ENCODE assay signal across 31 cellular contexts in genomic region chr11:14655435-14655834, GRCh38.
"Had no signal": no experiment of that assay in that cellular context is flagged by ENCODE, and none has a peak within 500 bp of the region (broad histone marks: within the 10 kb centered on the region; RNA-seq: fewer than 3 reads in every experiment).

No MANE protein-coding gene starts in this region.

- H3K9me3 Mint-ChIP-seq: activated CD4-positive, alpha-beta memory T cell treated with anti-CD3 and anti-CD28 coated beads, Interleukin-2, amount 10 ng/mL, durations not matched to agents 7 days and 5 days; stimulated activated effector memory CD8-positive, alpha-beta T cell treated with anti-CD3 and anti-CD28 coated beads, Interleukin-12 subunit alpha, Interleukin-12 subunit beta, amount 100 ng/mL, for 72 hours; T-cell had no signal

- H3K4me3 Mint-ChIP-seq: activated CD4-positive, alpha-beta memory T cell treated with anti-CD3 and anti-CD28 coated beads, Interleukin-2, amount 10 ng/mL, durations not matched to agents 7 days and 5 days; activated CD4-positive, alpha-beta T cell treated with anti-CD3 and anti-CD28 coated beads, Interleukin-2, amount 10 ng/mL, durations not matched to agents 7 days and 5 days; activated CD8-positive, alpha-beta memory T cell treated with anti-CD3 and anti-CD28 coated beads, Interleukin-2, amount 10 ng/mL, durations not matched to agents 7 days and 5 days; activated naive CD4-positive, alpha-beta T cell treated with anti-CD3 and anti-CD28 coated beads, Interleukin-2, amount 10 ng/mL, durations not matched to agents 7 days and 5 days; stimulated activated effector memory CD8-positive, alpha-beta T cell treated with anti-CD3 and anti-CD28 coated beads, Interleukin-12 subunit alpha, Interleukin-12 subunit beta, amount 100 ng/mL, for 72 hours; T-cell had no signal

- H3K27ac Mint-ChIP-seq: activated CD4-positive, alpha-beta memory T cell treated with anti-CD3 and anti-CD28 coated beads, Interleukin-2, amount 10 ng/mL, durations not matched to agents 7 days and 5 days; activated CD4-positive, alpha-beta T cell treated with anti-CD3 and anti-CD28 coated beads, Interleukin-2, amount 10 ng/mL, durations not matched to agents 7 days and 5 days; activated CD8-positive, alpha-beta memory T cell treated with anti-CD3 and anti-CD28 coated beads, Interleukin-2, amount 10 ng/mL, durations not matched to agents 7 days and 5 days; activated naive CD4-positive, alpha-beta T cell treated with anti-CD3 and anti-CD28 coated beads, Interleukin-2, amount 10 ng/mL, durations not matched to agents 7 days and 5 days; stimulated activated effector memory CD8-positive, alpha-beta T cell treated with anti-CD3 and anti-CD28 coated beads, Interleukin-12 subunit alpha, Interleukin-12 subunit beta, amount 100 ng/mL, for 72 hours had no signal

- H3K4me1 ChIP-seq: adrenal gland, colonic mucosa, prostate gland, suprapubic skin, upper lobe of right lung had no signal

- H3K27me3 Mint-ChIP-seq: activated CD4-positive, alpha-beta memory T cell treated with anti-CD3 and anti-CD28 coated beads, Interleukin-2, amount 10 ng/mL, durations not matched to agents 7 days and 5 days; activated CD4-positive, alpha-beta T cell treated with anti-CD3 and anti-CD28 coated beads, Interleukin-2, amount 10 ng/mL, durations not matched to agents 7 days and 5 days; activated CD8-positive, alpha-beta memory T cell treated with anti-CD3 and anti-CD28 coated beads, Interleukin-2, amount 10 ng/mL, durations not matched to agents 7 days and 5 days; activated naive CD4-positive, alpha-beta T cell treated with anti-CD3 and anti-CD28 coated beads, Interleukin-2, amount 10 ng/mL, durations not matched to agents 7 days and 5 days; T-cell had no signal

- H3K4me3 ChIP-seq: adrenal gland, body of pancreas, colonic mucosa, mucosa of descending colon, pancreas, prostate gland, skin epidermis, stomach, suprapubic skin, tibial artery, upper lobe of right lung had no signal

- ATAC-seq: activated CD8-positive, alpha-beta memory T cell treated with anti-CD3 and anti-CD28 coated beads, Interleukin-2, amount 10 ng/mL, durations not matched to agents 7 days and 5 days; body of pancreas; left cardiac atrium; left ventricle myocardium superior; mucosa of descending colon; sciatic nerve; stimulated activated effector memory CD8-positive, alpha-beta T cell treated with anti-CD3 and anti-CD28 coated beads, Interleukin-12 subunit alpha, Interleukin-12 subunit beta, amount 100 ng/mL, for 72 hours; upper lobe of right lung had no signal

- DNase-seq: activated CD4-positive, alpha-beta memory T cell treated with anti-CD3 and anti-CD28 coated beads, Interleukin-2, amount 10 ng/mL, durations not matched to agents 7 days and 5 days; activated CD4-positive, alpha-beta T cell treated with anti-CD3 and anti-CD28 coated beads, Interleukin-2, amount 10 ng/mL, durations not matched to agents 7 days and 5 days; activated CD8-positive, alpha-beta memory T cell treated with anti-CD3 and anti-CD28 coated beads, Interleukin-2, amount 10 ng/mL, durations not matched to agents 7 days and 5 days; activated effector memory CD4-positive, alpha-beta T cell treated with anti-CD3 and anti-CD28 coated beads, Interleukin-2, amount 50 U/mL, for 16 hours; activated naive CD4-positive, alpha-beta T cell treated with anti-CD3 and anti-CD28 coated beads, Interleukin-2, amount 10 ng/mL, durations not matched to agents 7 days and 5 days; adrenal gland; aorta; body of pancreas; cerebellar nuclear complex; colonic mucosa; effector CD8-positive, alpha-beta T cell; islet precursor cell; left cardiac atrium; left ventricle myocardium superior; mucosa of descending colon; pancreas; retina; stimulated activated CD4-positive, alpha-beta T cell treated with anti-CD3 and anti-CD28 coated beads, Interleukin-12 subunit alpha, Interleukin-12 subunit beta, amount 100 ng/mL, for 4 hours; stimulated activated CD4-positive, alpha-beta T cell treated with anti-CD3 and anti-CD28 coated beads, Interleukin-4, amount 100 ng/mL, for 24 hours; stomach; T-cell; tibial artery; upper lobe of right lung had no signal

- H3K27ac ChIP-seq: adrenal gland, body of pancreas, colonic mucosa, epithelial cell of prostate, pancreas, prostate gland, skin epidermis, stomach, suprapubic skin, tibial artery, upper lobe of right lung, VCaP had no signal

- FAIRE-seq: frontal cortex had no signal

- H3K9me3 ChIP-seq: adrenal gland, body of pancreas, colonic mucosa, mucosa of descending colon, pancreas, prostate gland, stomach, suprapubic skin, tibial artery, upper lobe of right lung had no signal

- H3K27me3 ChIP-seq: adrenal gland, body of pancreas, colonic mucosa, pancreas, stomach, tibial artery, upper lobe of right lung had no signal

- H3K36me3 ChIP-seq: adrenal gland, colonic mucosa, pancreas, prostate gland, stomach, suprapubic skin, tibial artery, upper lobe of right lung had no signal
